8 cellular contexts compared by ENCODE assay signal in the genomic region with DNA sequence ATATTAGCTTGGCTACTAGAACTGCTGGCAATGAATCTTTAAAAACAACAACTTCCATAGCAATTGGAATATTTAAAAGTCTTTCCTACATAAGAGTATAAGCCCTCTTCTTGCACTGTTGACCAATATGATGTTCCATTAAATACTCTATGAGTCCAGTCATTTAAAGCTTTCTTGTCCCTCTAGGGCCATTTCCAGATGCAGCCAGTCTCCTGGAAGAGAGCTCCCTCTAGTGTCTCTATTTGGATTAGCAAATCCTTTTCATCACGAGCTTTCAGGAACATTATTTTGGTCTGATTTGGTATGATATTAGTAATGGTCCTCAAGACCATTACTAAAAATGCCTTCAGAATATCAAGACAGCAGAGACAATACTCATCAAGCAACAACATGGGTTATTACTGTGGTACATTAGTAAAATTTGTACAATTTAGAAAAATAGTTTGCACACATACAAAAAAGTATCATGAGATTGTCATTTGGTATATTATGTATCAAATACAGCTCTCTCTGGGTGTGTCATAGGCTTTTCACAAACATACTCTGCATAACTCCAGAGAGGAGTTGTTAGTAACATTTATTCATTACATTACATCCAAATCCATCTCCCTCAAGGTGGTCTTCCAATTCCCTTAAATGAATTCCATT.
DNase-seq lines count a peak whose midpoint lies in the region; ATAC-seq and TF ChIP-seq lines count a peak whose summit lies in the region.

No MANE protein-coding gene starts in this region.

- no peak overlapping the region for H3K4me3 ChIP-seq in HFF-Myc (replicated peaks; ENCODE audit: low read depth, low read length)
- H3K4me3 ChIP-seq in fibroblast of the aortic adventitia (ENCODE audit: low read depth, low read length), result no peak overlapping the region

- no peak overlapping the region for H3K27ac ChIP-seq in RWPE1

- peaks cover 31% of the 10 kb centered on the region for H3K36me3 Mint-ChIP-seq in stimulated activated memory B cell treated with anti-CD40 and anti-IgM and Interleukin-4, amounts not matched to agents 10 μg/mL and 1 μg/mL and 100 μg/mL, for 72 hours

- H3K4me1 Mint-ChIP-seq in stimulated activated memory B cell treated with anti-CD40 and anti-IgM and Interleukin-4, amounts not matched to agents 10 μg/mL and 1 μg/mL and 100 μg/mL, for 72 hours, result no peaks in the 10 kb centered on the region

- DNase-seq in EL (peak; percentile 59), HFF-Myc (ENCODE audit: extremely low read depth, low read depth) (peak; percentile 45), RWPE1 (ENCODE audit: low spot score) (peak; percentile 26), fibroblast of the aortic adventitia (ENCODE audit: low read depth) (peak; percentile 74), putamen (ENCODE audit: low spot score) (peak; percentile 38)
- DNase-seq in stimulated activated CD4-positive, alpha-beta T cell treated with anti-CD3 and anti-CD28 coated beads, Interleukin-1b, Interleukin-23, amount 100 ng/mL, for 48 hours, result no peak

- POLR2A ChIA-PET in RWPE1 (lab: Yijun Ruan, JAX; ENCODE audit: low non-redundant PET), result interaction anchor here (0.6 kb wide), 1 partner anchor 426 kb away, joined by 5 read pairs; no protein-coding TSS in a partner anchor

- CTCF ChIA-PET in RWPE1 (lab: Yijun Ruan, JAX), result interaction anchor here (0.5 to 2.8 kb wide), 40 partner anchors 8 to 1662 kb away, joined by 3 to 59 read pairs (median 4); no protein-coding TSS in a partner anchor

- no peak overlapping the region for H3K4me3 Mint-ChIP-seq in stimulated activated memory B cell treated with anti-CD40 and anti-IgM and Interleukin-4, amounts not matched to agents 10 μg/mL and 1 μg/mL and 100 μg/mL, for 72 hours

- no peaks in the 10 kb centered on the region for H3K9me3 Mint-ChIP-seq in stimulated activated memory B cell treated with anti-CD40 and anti-IgM and Interleukin-4, amounts not matched to agents 10 μg/mL and 1 μg/mL and 100 μg/mL, for 72 hours

- H3K27me3 Mint-ChIP-seq in stimulated activated memory B cell treated with anti-CD40 and anti-IgM and Interleukin-4, amounts not matched to agents 10 μg/mL and 1 μg/mL and 100 μg/mL, for 72 hours, result no peaks in the 10 kb centered on the region

- H3K27ac Mint-ChIP-seq in stimulated activated memory B cell treated with anti-CD40 and anti-IgM and Interleukin-4, amounts not matched to agents 10 μg/mL and 1 μg/mL and 100 μg/mL, for 72 hours, result no peak overlapping the region

- no peak for ATAC-seq in GM18519 (IDR thresholded peaks at IDR 0.05; ENCODE audit: low FRiP score, unreplicated experiment)
- no peak for ATAC-seq in stimulated activated memory B cell treated with anti-CD40 and anti-IgM and Interleukin-4, amounts not matched to agents 10 μg/mL and 1 μg/mL and 100 μg/mL, for 72 hours

- TF ChIP-seq CTCF in HFF-Myc (IDR thresholded peaks at IDR 0.05; ENCODE audit: low read depth, low read length, missing control alignments) (peak; percentile 78), RWPE1 (conservative IDR thresholded peaks at IDR 0.05; ENCODE audit: low read depth) (peak; percentile 91), fibroblast of the aortic adventitia (IDR thresholded peaks at IDR 0.05; ENCODE audit: insufficient read depth, low read length) (peak; percentile 84)
